In genomic region chr10:4849555-4850242, GRCh38 we compare ENCODE assay signal across 8 cellular contexts. TPM values are rescaled to one million over a fixed set of nuclear protein-coding genes. Genes with fewer than 3 reads are reported as not detected.
A peak's percentile ranks its signal among the peaks of the same experiment; 100 is the strongest.
DNase-seq lines count a peak whose midpoint lies in the region; ATAC-seq and TF ChIP-seq lines count a peak whose summit lies in the region.

No MANE protein-coding gene starts in this region.

- no peaks in the 10 kb centered on the region for H3K27me3 ChIP-seq in cardiac muscle cell
- no peaks in the 10 kb centered on the region for H3K27me3 ChIP-seq in prostate gland (replicated peaks; ENCODE audit: insufficient read depth)
- no peaks in the 10 kb centered on the region for H3K27me3 ChIP-seq in uterus

- peak; percentile 92 for ATAC-seq in HG02798 (IDR thresholded peaks at IDR 0.05; ENCODE audit: poor library complexity, unreplicated experiment)
- ATAC-seq in activated naive CD4-positive, alpha-beta T cell treated with anti-CD3 and anti-CD28 coated beads, Interleukin-2, amount 50 U/mL, for 72 hours = peak; percentile 94 to 95

- H3K27ac ChIP-seq in cardiac muscle cell = peak overlapping the region; percentile 26
- no peak overlapping the region for H3K27ac ChIP-seq in prostate gland
- H3K27ac ChIP-seq in uterus = peak overlapping the region in 1 of 2 donors; percentile 50

- WGBS in prostate gland = 3% methylated on average over 12 of the region's 12 CpGs

- H3K36me3 ChIP-seq in cardiac muscle cell (no peaks in the 10 kb centered on the region), prostate gland (no peaks in the 10 kb centered on the region), uterus (no peaks in the 10 kb centered on the region)

- intact Hi-C loops in prostate gland (cut with DNase I) (loop anchor here (1.0 to 5.0 kb wide), 5 partner anchors 93 to 538 kb away; partner anchors contain the start of gene AKR1C3), uterus (cut with DNase I; ENCODE audit: low total_unique reads) (loop anchor here (5.0 to 10.0 kb wide), 2 partner anchors 243 to 585 kb away; partner anchors contain the start of gene AKR1C3)

- peaks cover 8% of the 10 kb centered on the region for H3K4me1 ChIP-seq in cardiac muscle cell (ENCODE audit: low read depth)
- no peaks in the 10 kb centered on the region for H3K4me1 ChIP-seq in prostate gland (replicated peaks)
- no peaks in the 10 kb centered on the region for H3K4me1 ChIP-seq in uterus

- H3K4me3 ChIP-seq in GM12875 (ENCODE audit: low read depth, low read length) (no peak overlapping the region), cardiac muscle cell (no peak overlapping the region), prostate gland (no peak overlapping the region), uterus (no peak overlapping the region)

- H3K27ac Mint-ChIP-seq in activated naive CD4-positive, alpha-beta T cell treated with anti-CD3 and anti-CD28 coated beads, Interleukin-2, amount 50 U/mL, for 72 hours = peak overlapping the region; percentile 7 to 44

- H3K9me3 Mint-ChIP-seq in activated naive CD4-positive, alpha-beta T cell treated with anti-CD3 and anti-CD28 coated beads, Interleukin-2, amount 50 U/mL, for 72 hours = no peaks in the 10 kb centered on the region

- DNase-seq in NCI-H1417 (lab: John Stamatoyannopoulos, UW) (peak; percentile 65 to 86 (median 83)), SKM-1 treated with dmso at 0.1 percent for 144 hours (lab: John Stamatoyannopoulos, UW; ENCODE audit: unreplicated experiment) (peak; percentile 54), cardiac muscle cell (ENCODE audit: low read depth in 1 of 2, low spot score in 1 of 2) (peak; percentile 96 to 98), prostate gland (ENCODE audit: low spot score) (peak; percentile 88), uterus (peak; percentile 87 to 88)
- peak; percentile 81 to 90 for DNase-seq in activated naive CD4-positive, alpha-beta T cell treated with anti-CD3 and anti-CD28 coated beads, Interleukin-2, amount 50 U/mL, for 72 hours (ENCODE audit: low spot score in 2 of 2)

- H3K36me3 Mint-ChIP-seq in activated naive CD4-positive, alpha-beta T cell treated with anti-CD3 and anti-CD28 coated beads, Interleukin-2, amount 50 U/mL, for 72 hours = no peaks in the 10 kb centered on the region

- TF ChIP-seq POLR2A in prostate gland (IDR thresholded peaks at IDR 0.05) (no peak), uterus (IDR thresholded peaks at IDR 0.05) (no peak)

- no peaks in the 10 kb centered on the region for H3K9me3 ChIP-seq in cardiac muscle cell (ENCODE audit: low read depth)
- H3K9me3 ChIP-seq in prostate gland = no peaks in the 10 kb centered on the region
- H3K9me3 ChIP-seq in uterus = no peaks in the 10 kb centered on the region

- TF ChIP-seq CTCF in GM12875 (IDR thresholded peaks at IDR 0.05; ENCODE audit: borderline replicate concordance, insufficient read depth, low read depth, low read length) (peak; percentile 88), cardiac muscle cell (IDR thresholded peaks at IDR 0.05; ENCODE audit: low read depth, low read length) (peak; percentile 100), prostate gland (IDR thresholded peaks at IDR 0.05) (peak; percentile 95 to 100 (median 99)), uterus (IDR thresholded peaks at IDR 0.05) (peak; percentile 96 to 99 (median 97))

RNA-seq across cellular contexts. Expression of gene AKR1E2, which starts 23.7 kb away (rescaled TPM):
- 1 to 10 TPM; 3.1 to 7.5 TPM for total RNA-seq in activated naive CD4-positive, alpha-beta T cell treated with anti-CD3 and anti-CD28 coated beads, Interleukin-2, amount 50 U/mL, for 72 hours
- 1.8 and 6.6 TPM in 2 replicates for total RNA-seq in cardiac muscle cell
- 0.68 and 3.3 TPM in 2 replicates for polyA plus RNA-seq in cardiac muscle cell
- total RNA-seq in prostate gland = 10 to 100 TPM in 1 of 2 donors, 1 to 10 TPM in 1; 1.8 to 16.2 TPM
- 10 to 100 TPM in 3 of 4 donors, 1 to 10 TPM in 1; 1.8 to 31.3 (median 16.1) TPM for total RNA-seq in uterus
